Comparison of ENCODE assay signal across 13 cellular contexts in genomic region chr10:101029520-101030309, GRCh38. TPM values are rescaled to one million over a fixed set of nuclear protein-coding genes. Genes with fewer than 3 reads are reported as not detected.
A peak's percentile ranks its signal among the peaks of the same experiment; 100 is the strongest.
DNase-seq lines count a peak whose midpoint lies in the region; FAIRE-seq and TF ChIP-seq lines count a peak whose summit lies in the region.
"Had no signal": no experiment of that assay in that cellular context is flagged by ENCODE, and none has a peak within 500 bp of the region (broad histone marks: within the 10 kb centered on the region; RNA-seq: fewer than 3 reads in every experiment).

No MANE protein-coding gene starts in this region.

- no peak overlapping the region for H3K4me2 ChIP-seq in mammary epithelial cell (ENCODE audit: insufficient read depth, low read depth, low read length)

- H3K4me1 ChIP-seq in mammary epithelial cell (ENCODE audit: insufficient read depth, low read length) (peaks cover 20% of the 10 kb centered on the region), breast epithelium (peaks cover 5% of the 10 kb centered on the region in 2 donors), SJCRH30 (peaks cover 50% of the 10 kb centered on the region)

- peaks cover 23% of the 10 kb centered on the region for H3K79me2 ChIP-seq in mammary epithelial cell (ENCODE audit: insufficient read depth, low read length)

- peak; percentile 6 to 7 for TF ChIP-seq CTCF in mammary epithelial cell (conservative IDR thresholded peaks at IDR 0.05 in 1 of 2, IDR thresholded peaks at IDR 0.05 in 1 of 2; ENCODE audit: extremely low read depth in 1 of 2, insufficient read depth in 1 of 2, low read depth in 1 of 2, low read length in 2 of 2)
- TF ChIP-seq CTCF in breast epithelium (IDR thresholded peaks at IDR 0.05) = no peak
- TF ChIP-seq CTCF in fibroblast of pulmonary artery (IDR thresholded peaks at IDR 0.05; ENCODE audit: low read length, missing control alignments) = peak; percentile 11

- dilution Hi-C loops in mammary epithelial cell (cut with HindIII; ENCODE audit: low sequenced_read_pairs) = loop anchor here (5.0 kb wide), 2 partner anchors 32 to 43 kb away; partner anchors contain the start of gene LZTS2

- in situ Hi-C loops in mammary epithelial cell (cut with MboI; ENCODE audit: low sequenced_read_pairs in 2 of 2) = no loop called here

- intact Hi-C loops in mammary epithelial cell (cut with micrococcal nuclease) = loop anchor here (5.0 kb wide), 1 partner anchor 38 kb away; no protein-coding TSS in a partner anchor
- intact Hi-C loops in breast epithelium (cut with DNase I; ENCODE audit: low total_unique reads) = no loop called here

- no TSS peak for BruUV-seq in mammary epithelial cell (replicated peaks; lab: Mats Ljungman, UMichigan)

- no peaks in the 10 kb centered on the region for H3K9me3 ChIP-seq in mammary epithelial cell (replicated peaks; ENCODE audit: insufficient read depth, low read length)
- no peaks in the 10 kb centered on the region for H3K9me3 ChIP-seq in breast epithelium
- H3K9me3 ChIP-seq in SJCRH30 (replicated peaks) = no peaks in the 10 kb centered on the region
- H3K9me3 ChIP-seq: tibial nerve had no signal

- H3K27me3 ChIP-seq in mammary epithelial cell (ENCODE audit: insufficient read depth, low read length) (no peaks in the 10 kb centered on the region), breast epithelium (no peaks in the 10 kb centered on the region), SJCRH30 (no peaks in the 10 kb centered on the region)
- H3K27me3 ChIP-seq: tibial nerve had no signal

- TF ChIP-seq POLR2A in breast epithelium (IDR thresholded peaks at IDR 0.05) = no peak

- DNase-seq in mammary epithelial cell (no peak), breast epithelium (ENCODE audit: low spot score in 2 of 2) (no peak), SJCRH30 (peak; percentile 45 to 56), fibroblast of pulmonary artery (ENCODE audit: low read depth) (no peak), urothelium cell line (ENCODE audit: low spot score) (no peak), DMS153 (lab: John Stamatoyannopoulos, UW) (no peak), NCI-H187 (lab: John Stamatoyannopoulos, UW) (no peak)
- DNase-seq in stimulated activated CD4-positive, alpha-beta T cell treated with anti-CD3 and anti-CD28 coated beads, Interleukin-12 subunit alpha, Interleukin-12 subunit beta, amount 100 ng/mL, for 4 hours = no peak
- DNase-seq: aorta, erythroblast had no signal

- no peak overlapping the region for H3K9ac ChIP-seq in mammary epithelial cell (ENCODE audit: insufficient read depth, low read length)

- no peak overlapping the region for H3K4me3 ChIP-seq in mammary epithelial cell (replicated peaks in 1 of 3; ENCODE audit: insufficient read depth in 1 of 3, low read depth in 2 of 3, low read length in 3 of 3)
- no peak overlapping the region for H3K4me3 ChIP-seq in breast epithelium
- H3K4me3 ChIP-seq in SJCRH30 = no peak overlapping the region
- no peak overlapping the region for H3K4me3 ChIP-seq in fibroblast of pulmonary artery (replicated peaks; ENCODE audit: low read depth, low read length)
- H3K4me3 ChIP-seq: SK-N-MC had no signal

- no peak overlapping the region for H3K27ac ChIP-seq in mammary epithelial cell (ENCODE audit: insufficient read depth, low read depth, low read length)
- no peak overlapping the region for H3K27ac ChIP-seq in breast epithelium
- peak overlapping the region; percentile 16; the same call in 1 of the 2 replicates for H3K27ac ChIP-seq in SJCRH30
- H3K27ac ChIP-seq: SK-N-MC had no signal

- H2AFZ ChIP-seq in mammary epithelial cell (ENCODE audit: low read depth, low read length) = no peak overlapping the region

- peak; percentile 5 for FAIRE-seq in urothelium cell line (lab: Jason Lieb, UNC)
- FAIRE-seq: islet of Langerhans had no signal

- H4K20me1 ChIP-seq in mammary epithelial cell (ENCODE audit: insufficient read depth, low read length) = no peaks in the 10 kb centered on the region

- H3K36me3 ChIP-seq in mammary epithelial cell (ENCODE audit: insufficient read depth, low read length) = peaks cover under 1% of the 10 kb centered on the region
- no peaks in the 10 kb centered on the region for H3K36me3 ChIP-seq in breast epithelium
- H3K36me3 ChIP-seq in SJCRH30 = no peaks in the 10 kb centered on the region

- CTCF ChIA-PET in mammary epithelial cell (lab: Charles Lee; ENCODE audit: low non-redundant PET) = no interaction called here

- WGBS in mammary epithelial cell (ENCODE audit: low coverage, missing lambda C conversion rate) = 97% methylated on average over 11 of the region's 28 CpGs

RNA-seq across cellular contexts. Expression of gene PDZD7, which starts 1.2 kb away (rescaled TPM):
- total RNA-seq in mammary epithelial cell (1 to 10 TPM in 1 of 2 donors, under 1 TPM in 1; 0.59 to 2.7 TPM), breast epithelium (1 to 10 TPM in 1 of 3 donors, under 1 TPM in 2; 0.48 to 2.3 (median 0.66) TPM)
- 0.95 TPM for polyA plus RNA-seq in mammary epithelial cell
- polyA minus RNA-seq in mammary epithelial cell = 0.47 TPM
- 0.25 and 0.89 TPM in 2 replicates for total RNA-seq in SJCRH30 (2014; rRNA removed; shearing (Covaris generic))

RNA-seq across cellular contexts. Expression of gene SFXN3, which starts 1.3 kb away (rescaled TPM):
- total RNA-seq in mammary epithelial cell (100 to 1,000 TPM in 1 of 2 donors, 10 to 100 TPM in 1; 79.4 to 102 TPM), breast epithelium (10 to 100 TPM; 63.7 to 90.4 (median 75.7) TPM)
- polyA plus RNA-seq in mammary epithelial cell = 104 TPM
- polyA minus RNA-seq in mammary epithelial cell = 101 TPM
- total RNA-seq in SJCRH30 (2014; rRNA removed; shearing (Covaris generic)) = 14.3 and 15.3 TPM in 2 replicates

RNA-seq across cellular contexts. Expression of gene LZTS2, which starts 30.1 kb away (rescaled TPM):
- total RNA-seq in mammary epithelial cell = 100 to 1,000 TPM in 1 of 2 donors, 10 to 100 TPM in 1; 44.3 to 159 TPM
- polyA plus RNA-seq in mammary epithelial cell = 30.4 TPM
- polyA minus RNA-seq in mammary epithelial cell = 18.3 TPM
- 10 to 100 TPM; 44.0 to 67.5 (median 61.3) TPM for total RNA-seq in breast epithelium
- 229 and 239 TPM in 2 replicates for total RNA-seq in SJCRH30 (2014; rRNA removed; shearing (Covaris generic))

RNA-seq across cellular contexts. Expression of gene KAZALD1, which starts 32.1 kb away (rescaled TPM):
- total RNA-seq in mammary epithelial cell = 1 to 10 TPM; 1.5 to 2.3 TPM
- 0.92 TPM for polyA plus RNA-seq in mammary epithelial cell
- polyA minus RNA-seq in mammary epithelial cell = not detected
- 1 to 10 TPM; 2.8 to 4.9 (median 4.5) TPM for total RNA-seq in breast epithelium
- 55.7 and 58.1 TPM in 2 replicates for total RNA-seq in SJCRH30 (2014; rRNA removed; shearing (Covaris generic))

RNA-seq across cellular contexts. Expression of gene TWNK, which starts 42.4 kb away (rescaled TPM):
- total RNA-seq in mammary epithelial cell (10 to 100 TPM in 1 of 2 donors, 1 to 10 TPM in 1; 6.8 to 18.7 TPM), breast epithelium (1 to 10 TPM; 3.4 to 7.5 (median 5.3) TPM)
- polyA plus RNA-seq in mammary epithelial cell = 14.4 TPM
- polyA minus RNA-seq in mammary epithelial cell = 13.5 TPM
- 27.3 and 30.4 TPM in 2 replicates for total RNA-seq in SJCRH30 (2014; rRNA removed; shearing (Covaris generic))

Comparison
In these comparisons a context has a peak if more than half of its experiments do, and no peak if none do; other contexts are left out.
1. CTCF ChIP-seq: peak in mammary epithelial cell (2 of 2) and fibroblast of pulmonary artery (single experiment); none in breast epithelium (0 of 3).
2. DNase-seq: peak in SJCRH30 (2 of 2); none in mammary epithelial cell (single experiment), breast epithelium (0 of 2), fibroblast of pulmonary artery (single experiment), urothelium cell line (single experiment), DMS153 (single experiment), stimulated activated CD4-positive, alpha-beta T cell treated with anti-CD3 and anti-CD28 coated beads, Interleukin-12 subunit alpha, Interleukin-12 subunit beta, amount 100 ng/mL, for 4 hours (single experiment) and NCI-H187 (0 of 2).